7 cellular contexts compared by ENCODE assay signal in genomic region chr15:83653639-83654378, GRCh38. TPM values are rescaled to one million over a fixed set of nuclear protein-coding genes. Genes with fewer than 3 reads are reported as not detected.
DNase-seq lines count a peak whose midpoint lies in the region; ATAC-seq and TF ChIP-seq lines count a peak whose summit lies in the region.

Gene ADAMTSL3, plus strand, starts transcription at chr15:83654123. Its CDS starts 1,639 bp downstream, at chr15:83655762.

- DNase-seq in NCI-H526 treated with DMSO at 0.1 percent for 48 hours (lab: John Stamatoyannopoulos, UW) (peak; percentile 60), esophagus squamous epithelium (lab: John Stamatoyannopoulos, UW) (no peak), mesenteric fat pad (ENCODE audit: low spot score) (peak; percentile 91), upper lobe of left lung (peak; percentile 45 to 96), Kasumi-1 (lab: John Stamatoyannopoulos, UW) (no peak), GM10266 (ENCODE audit: extremely low spot score) (no peak), T-cell (no peak)

- TF ChIP-seq POLR2A in esophagus squamous epithelium (IDR thresholded peaks at IDR 0.05) (no peak), upper lobe of left lung (IDR thresholded peaks at IDR 0.05) (no peak)

- TF ChIP-seq EP300 in upper lobe of left lung (IDR thresholded peaks at IDR 0.05): no peak

- H3K27ac ChIP-seq in esophagus squamous epithelium: peak within 1 kb of the TSS in 3 of 4 donors; percentile 33 to 78 (median 66)
- H3K27ac ChIP-seq in upper lobe of left lung: peak within 1 kb of the TSS; percentile 38 to 66 (median 58)

- H3K27ac Mint-ChIP-seq in T-cell: no peak within 1 kb of the TSS

- H3K9me3 ChIP-seq in esophagus squamous epithelium (no peaks in the 10 kb centered on the region), upper lobe of left lung (no peaks in the 10 kb centered on the region)

- H3K4me1 ChIP-seq in esophagus squamous epithelium (peaks cover 4 to 36% (median 7%) of the 10 kb centered on the region in 3 donors), upper lobe of left lung (peaks cover 0 to 18% (median 8%) of the 10 kb centered on the region in 4 donors)

- H3K4me3 Mint-ChIP-seq in T-cell: no peak within 1 kb of the TSS

- peaks cover 33 to 41% of the 10 kb centered on the region in 2 donors for H3K27me3 Mint-ChIP-seq in T-cell

- H3K36me3 Mint-ChIP-seq in T-cell: no peaks in the 10 kb centered on the region

- ATAC-seq in upper lobe of left lung (ENCODE audit: low FRiP score in 2 of 2) (peak; percentile 20 to 81), T-cell (replicated peaks in 1 of 4) (no peak)

- peaks cover 0 to 85% (median 6%) of the 10 kb centered on the region in 4 donors for H3K27me3 ChIP-seq in esophagus squamous epithelium
- peaks cover 0 to 14% (median 0%) of the 10 kb centered on the region in 4 donors for H3K27me3 ChIP-seq in upper lobe of left lung

- WGBS in esophagus squamous epithelium, 2 donors: no CpG with 5 or more reads among the region's 105 CpGs
- 11% methylated on average over 34 of the region's 105 CpGs; no CpG with 5 or more reads in 1 of the 2 donors for WGBS in upper lobe of left lung, 2 donors

- H3K9me3 Mint-ChIP-seq in T-cell: peaks cover 0 to 7% (median 2%) of the 10 kb centered on the region in 3 donors

- TF ChIP-seq CTCF in esophagus squamous epithelium (IDR thresholded peaks at IDR 0.05) (peak in 1 of 6 experiments; percentile 12), upper lobe of left lung (IDR thresholded peaks at IDR 0.05) (peak in 2 of 6 experiments; percentile 12 to 24), GM10266 (IDR thresholded peaks at IDR 0.05; ENCODE audit: control insufficient read depth, insufficient read depth, low read depth, missing control alignments) (no peak)

- H3K36me3 ChIP-seq in esophagus squamous epithelium (no peaks in the 10 kb centered on the region), upper lobe of left lung (no peaks in the 10 kb centered on the region)

- intact Hi-C loops in esophagus squamous epithelium (cut with DNase I): no loop called here

- H3K4me1 Mint-ChIP-seq in T-cell: no peaks in the 10 kb centered on the region

- POLR2A ChIA-PET in T-cell (lab: Charles Lee): no interaction called here

- H3K4me3 ChIP-seq in esophagus squamous epithelium (peak within 1 kb of the TSS; percentile 22 to 68 (median 42)), upper lobe of left lung (peak within 1 kb of the TSS; percentile 27 to 57 (median 46))

- CTCF ChIA-PET in T-cell (lab: Charles Lee): no interaction called here

RNA-seq across cellular contexts. Expression of gene ADAMTSL3, which starts in this region (rescaled TPM):
- total RNA-seq in esophagus squamous epithelium (1 to 10 TPM in 2 of 4 donors, under 1 TPM in 2; 0.11 to 3.2 (median 0.79) TPM), mesenteric fat pad (5.8 TPM), upper lobe of left lung (10 to 100 TPM in 4 of 6 donors, 1 to 10 TPM in 2; 8.8 to 22.2 (median 11.7) TPM), T-cell (under 1 TPM in 4 of 5 donors, not detected in 1; 0.07 to 0.15 (median 0.12) TPM)

Comparison
In these comparisons a context has a peak if more than half of its experiments do, and no peak if none do; other contexts are left out.
1. DNase-seq: peak in NCI-H526 treated with DMSO at 0.1 percent for 48 hours (single experiment), mesenteric fat pad (single experiment) and upper lobe of left lung (2 of 2); none in esophagus squamous epithelium (single experiment), Kasumi-1 (0 of 2), GM10266 (single experiment) and T-cell (0 of 34).
2. ATAC-seq: peak in upper lobe of left lung (2 of 2); none in T-cell (0 of 4).